ENCODE assay signal across 30 cellular contexts in genomic region chr9:76246680-76247079, GRCh38.
"Had no signal": no experiment of that assay in that cellular context is flagged by ENCODE, and none has a peak within 500 bp of the region (broad histone marks: within the 10 kb centered on the region; RNA-seq: fewer than 3 reads in every experiment).

No MANE protein-coding gene starts in this region.

- H3K27ac ChIP-seq: adrenal gland, body of pancreas, brain microvascular endothelial cell, breast epithelium, WERI-Rb-1 had no signal

- H3K4me1 ChIP-seq: adrenal gland, body of pancreas, breast epithelium had no signal

- FAIRE-seq: astrocyte had no signal

- H3K4me3 ChIP-seq: adrenal gland, body of pancreas, breast epithelium had no signal

- H3K9me3 ChIP-seq: adrenal gland, body of pancreas, breast epithelium had no signal

- DNase-seq: activated CD4-positive, alpha-beta memory T cell treated with anti-CD3 and anti-CD28 coated beads, Interleukin-2, amount 10 ng/mL, durations not matched to agents 7 days and 5 days; activated CD4-positive, alpha-beta T cell treated with anti-CD3 and anti-CD28 coated beads for 1 hour; activated CD4-positive, alpha-beta T cell treated with anti-CD3 and anti-CD28 coated beads for 36 hours; activated CD4-positive, alpha-beta T cell treated with anti-CD3 and anti-CD28 coated beads for 48 hours; activated CD4-positive, alpha-beta T cell treated with anti-CD3 and anti-CD28 coated beads, Interleukin-2, amount 10 ng/mL, durations not matched to agents 7 days and 5 days; activated CD4-positive, alpha-beta T cell treated with anti-CD3 and anti-CD28 coated beads, Interleukin-2, amount 50 U/mL, for 48 hours; activated CD4-positive, CD25-positive, alpha-beta regulatory T cell; activated CD8-positive, alpha-beta memory T cell treated with anti-CD3 and anti-CD28 coated beads for 24 hours; activated CD8-positive, alpha-beta memory T cell treated with anti-CD3 and anti-CD28 coated beads, Interleukin-2, amount 10 ng/mL, durations not matched to agents 7 days and 5 days; activated CD8-positive, alpha-beta memory T cell treated with anti-CD3 and anti-CD28 coated beads, Interleukin-2, amount 50 U/mL, for 48 hours; activated CD8-positive, alpha-beta T cell treated with anti-CD3 and anti-CD28 coated beads, Interleukin-2, amount 10 ng/mL, durations not matched to agents 7 days and 5 days; activated effector memory CD4-positive, alpha-beta T cell treated with anti-CD3 and anti-CD28 coated beads, Interleukin-2, amount 50 U/mL, for 16 hours; activated gamma-delta T cell treated with Interleukin-2 at 50 U/mL for 16 hours; activated naive CD4-positive, alpha-beta T cell; activated naive CD4-positive, alpha-beta T cell treated with anti-CD3 and anti-CD28 coated beads for 36 hours; activated naive CD4-positive, alpha-beta T cell treated with anti-CD3 and anti-CD28 coated beads, Interleukin-2, amount 50 U/mL, for 16 hours; activated naive CD8-positive, alpha-beta T cell treated with anti-CD3 and anti-CD28 coated beads for 36 hours; activated T-cell treated with anti-CD3 and anti-CD28 coated beads, Interleukin-2, amount 50 U/mL, for 24 hours; activated T-cell treated with anti-CD3 and anti-CD28 coated beads, Interleukin-2, amount 50 U/mL, for 48 hours; adrenal gland; amniotic stem cell; aorta; body of pancreas; brain microvascular endothelial cell; central memory CD4-positive, alpha-beta T cell; T-helper 2 cell; T-helper 9 cell; WERI-Rb-1 had no signal

- H3K36me3 ChIP-seq: adrenal gland, brain microvascular endothelial cell, breast epithelium, WERI-Rb-1 had no signal

- H3K27me3 ChIP-seq: adrenal gland, body of pancreas, brain microvascular endothelial cell, breast epithelium had no signal
